9 cellular contexts compared by ENCODE assay signal in genomic region chr17:40340880-40341807, GRCh38. TPM values are rescaled to one million over a fixed set of nuclear protein-coding genes. Genes with fewer than 3 reads are reported as not detected.
DNase-seq lines count a peak whose midpoint lies in the region; ATAC-seq and TF ChIP-seq lines count a peak whose summit lies in the region.
"Had no signal": no experiment of that assay in that cellular context is flagged by ENCODE, and none has a peak within 500 bp of the region (broad histone marks: within the 10 kb centered on the region; RNA-seq: fewer than 3 reads in every experiment).

No MANE protein-coding gene starts in this region.

- TF ChIP-seq CTCF in left ventricle myocardium inferior (IDR thresholded peaks at IDR 0.05; ENCODE audit: borderline replicate concordance): no peak
- peak; percentile 3 for TF ChIP-seq CTCF in psoas muscle (IDR thresholded peaks at IDR 0.05)
- peak in 2 of 4 experiments; percentile 5 to 28 for TF ChIP-seq CTCF in uterus (IDR thresholded peaks at IDR 0.05)

- peak; percentile 97 for DNase-seq in CD1c-positive myeloid dendritic cell (ENCODE audit: extremely low spot score)
- DNase-seq in SW480 (ENCODE audit: low spot score): peak; percentile 88
- DNase-seq in left ventricle myocardium inferior: peak; percentile 92
- DNase-seq in psoas muscle: peak; percentile 95 to 98
- peak; percentile 89 for DNase-seq in uterus

- peak; percentile 54 to 81 for TF ChIP-seq POLR2A in uterus (IDR thresholded peaks at IDR 0.05)

- H3K4me3 ChIP-seq in HUES64 (ENCODE audit: low read length) (peak overlapping the region; percentile 78), left ventricle myocardium inferior (peak overlapping the region; percentile 78), psoas muscle (peak overlapping the region; percentile 81), uterus (peak overlapping the region; percentile 59 to 93)

- H3K4me1 ChIP-seq in HUES64 (ENCODE audit: insufficient read depth, low read length) (peaks cover 33% of the 10 kb centered on the region), left ventricle myocardium inferior (peaks cover 94% of the 10 kb centered on the region), psoas muscle (peaks cover 79% of the 10 kb centered on the region), uterus (peaks cover 1 to 29% of the 10 kb centered on the region in 2 donors)

- H3K27ac ChIP-seq in HUES64 (ENCODE audit: low read depth, low read length): no peak overlapping the region
- H3K27ac ChIP-seq in adipose tissue (ENCODE audit: low read depth, low read length): peak overlapping the region; percentile 83
- H3K27ac ChIP-seq in left ventricle myocardium inferior (replicated peaks): peak overlapping the region; percentile 97
- H3K27ac ChIP-seq in psoas muscle: peak overlapping the region; percentile 93
- H3K27ac ChIP-seq in uterus: peak overlapping the region; percentile 89 to 95

- H3K9me3 ChIP-seq in HUES64 (ENCODE audit: insufficient read depth, low read depth, low read length) (no peaks in the 10 kb centered on the region), left ventricle myocardium inferior (replicated peaks) (no peaks in the 10 kb centered on the region), psoas muscle (no peaks in the 10 kb centered on the region), uterus (no peaks in the 10 kb centered on the region)

- ATAC-seq in GM19455 (IDR thresholded peaks at IDR 0.05; ENCODE audit: unreplicated experiment) (peak; percentile 65), psoas muscle (peak; percentile 82 to 86 (median 84))

- intact Hi-C loops in left ventricle myocardium inferior (cut with micrococcal nuclease): no loop called here
- intact Hi-C loops in psoas muscle (cut with DNase I): no loop called here
- intact Hi-C loops in uterus (cut with DNase I; ENCODE audit: low total_unique reads): no loop called here

- H3K36me3 ChIP-seq in HUES64 (ENCODE audit: insufficient read depth, low read length): no peaks in the 10 kb centered on the region
- H3K36me3 ChIP-seq in left ventricle myocardium inferior: no peaks in the 10 kb centered on the region
- H3K36me3 ChIP-seq in psoas muscle (ENCODE audit: insufficient read depth in 1 of 2, low read depth in 1 of 2): peaks cover 0 to 10% of the 10 kb centered on the region in 2 donors
- no peaks in the 10 kb centered on the region for H3K36me3 ChIP-seq in uterus

- 1% methylated on average over 52 of the region's 55 CpGs for WGBS in HUES64
- WGBS in adipose tissue, 3 donors: 0 to 2% (median 0%) methylated on average over 50 to 55 of the region's 55 CpGs
- 0 to 2% (median 1%) methylated on average over 34 to 55 of the region's 55 CpGs for WGBS in psoas muscle, 3 donors

- H3K27me3 ChIP-seq in HUES64 (ENCODE audit: insufficient read depth, low read length) (peaks cover 91% of the 10 kb centered on the region), left ventricle myocardium inferior (ENCODE audit: low read depth) (no peaks in the 10 kb centered on the region), psoas muscle (ENCODE audit: insufficient read depth in 3 of 3, low read length in 2 of 3) (no peaks in the 10 kb centered on the region), uterus (no peaks in the 10 kb centered on the region)

- peak overlapping the region; percentile 19; the same call in 1 of the 2 replicates for H3K9ac ChIP-seq in HUES64 (ENCODE audit: low read depth, low read length)

RNA-seq across cellular contexts. Expression of gene GJD3, which starts 23.4 kb away (rescaled TPM):
- polyA plus RNA-seq in HUES64 (2013, experiment 1 of 2): not detected
- not detected for polyA plus RNA-seq in HUES64 (2013, experiment 2 of 2)
- polyA plus RNA-seq in adipose tissue: 1 to 10 TPM in 1 of 3 donors, under 1 TPM in 1, not detected in 1; 0.78 to 1.0 TPM
- 0.88 TPM for total RNA-seq in left ventricle myocardium inferior
- 1 to 10 TPM in 2 of 4 donors, under 1 TPM in 2; 0.34 to 1.4 (median 0.82) TPM for total RNA-seq in psoas muscle
- under 1 TPM in 2 of 3 donors, not detected in 1; 0.17 to 0.25 TPM for polyA plus RNA-seq in psoas muscle
- 1 to 10 TPM in 1 of 4 donors, under 1 TPM in 1, not detected in 2; 0.83 to 3.8 TPM for total RNA-seq in uterus
- total RNA-seq: T-helper 1 cell treated with Interleukin-12 subunit alpha and Interleukin-12 subunit beta and Interleukin-4 antibody, amounts not matched to agents 30 ng/mL and 1 ng/mL, for 36 hours had no signal

RNA-seq across cellular contexts. Expression of gene RARA, which starts 32.2 kb away (rescaled TPM):
- 15.4 TPM for polyA plus RNA-seq in HUES64 (2013, experiment 1 of 2)
- 20.9 TPM for polyA plus RNA-seq in HUES64 (2013, experiment 2 of 2)
- polyA plus RNA-seq in adipose tissue (10 to 100 TPM in 2 of 3 donors, 1 to 10 TPM in 1; 7.8 to 54.3 (median 44.0) TPM), psoas muscle (10 to 100 TPM; 15.0 to 76.9 (median 18.6) TPM)
- total RNA-seq in left ventricle myocardium inferior (17.1 TPM), psoas muscle (10 to 100 TPM; 15.0 to 51.1 (median 44.6) TPM), uterus (10 to 100 TPM; 18.9 to 80.5 (median 46.3) TPM)

RNA-seq across cellular contexts. Expression of gene CDC6, which starts 53.5 kb away (rescaled TPM):
- 80.7 TPM for polyA plus RNA-seq in HUES64 (2013, experiment 1 of 2)
- 75.9 TPM for polyA plus RNA-seq in HUES64 (2013, experiment 2 of 2)
- polyA plus RNA-seq in adipose tissue (1 to 10 TPM; 1.1 to 3.1 (median 1.4) TPM), psoas muscle (1 to 10 TPM in 2 of 3 donors, under 1 TPM in 1; 0.86 to 2.5 (median 1.4) TPM)
- total RNA-seq in left ventricle myocardium inferior (0.55 TPM), psoas muscle (under 1 TPM; 0.27 to 0.90 (median 0.42) TPM), uterus (10 to 100 TPM in 1 of 4 donors, under 1 TPM in 1, not detected in 2; 0.88 to 11.3 TPM)
